In the genomic region with DNA sequence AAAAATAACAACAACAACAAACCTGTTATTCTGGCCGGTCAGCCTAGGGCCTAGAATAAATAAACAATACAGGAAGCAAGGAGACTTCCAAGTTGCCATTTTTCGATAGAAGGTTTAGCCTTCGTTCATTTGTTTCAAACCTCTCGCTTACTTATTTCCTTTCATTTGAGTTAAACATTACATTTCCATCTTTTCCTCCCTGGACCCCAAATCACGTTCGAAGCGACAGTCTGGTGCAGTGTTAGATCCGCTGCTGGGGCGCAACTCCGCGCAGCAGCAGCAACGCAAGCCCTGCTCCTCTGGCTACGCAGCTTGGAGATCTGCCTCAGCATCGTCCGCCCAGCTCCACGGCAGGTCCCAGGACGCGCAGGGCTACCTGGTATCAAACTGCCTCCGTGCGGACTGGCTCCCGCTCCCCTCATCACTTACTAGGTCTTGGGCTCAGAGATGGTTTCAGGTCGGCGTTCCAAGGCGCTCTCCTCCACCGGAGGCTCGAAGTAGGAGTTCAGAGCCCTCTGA, we compare ENCODE assay signal across 8 cellular contexts. TPM values are rescaled to one million over a fixed set of nuclear protein-coding genes. Genes with fewer than 3 reads are reported as not detected.
A peak's percentile ranks its signal among the peaks of the same experiment; 100 is the strongest.
DNase-seq lines count a peak whose midpoint lies in the region; ATAC-seq and TF ChIP-seq lines count a peak whose summit lies in the region.

No MANE protein-coding gene starts in this region.

- no peaks in the 10 kb centered on the region for H3K9me3 ChIP-seq in muscle layer of colon (ENCODE audit: low read length)
- no peaks in the 10 kb centered on the region for H3K9me3 ChIP-seq in thymus (ENCODE audit: control insufficient read depth)

- H3K27ac Mint-ChIP-seq in activated CD4-positive, alpha-beta T cell treated with anti-CD3 and anti-CD28 coated beads, Interleukin-2, amount 10 ng/mL, durations not matched to agents 24 days and 14 days = peak overlapping the region; percentile 98

- H3K4me1 Mint-ChIP-seq in activated CD4-positive, alpha-beta T cell treated with anti-CD3 and anti-CD28 coated beads, Interleukin-2, amount 10 ng/mL, durations not matched to agents 24 days and 14 days = peaks cover 36% of the 10 kb centered on the region

- peaks cover 56% of the 10 kb centered on the region for H3K36me3 Mint-ChIP-seq in activated CD4-positive, alpha-beta T cell treated with anti-CD3 and anti-CD28 coated beads, Interleukin-2, amount 10 ng/mL, durations not matched to agents 24 days and 14 days (ENCODE audit: low read depth)

- H3K27me3 Mint-ChIP-seq in activated CD4-positive, alpha-beta T cell treated with anti-CD3 and anti-CD28 coated beads, Interleukin-2, amount 10 ng/mL, durations not matched to agents 24 days and 14 days = no peaks in the 10 kb centered on the region

- DNase-seq in DMS79 treated with DMSO at 0.1 percent for 48 hours (lab: John Stamatoyannopoulos, UW) = peak; percentile 48
- peak; percentile 47 for DNase-seq in HPDE6-E6E7 (ENCODE audit: extremely low spot score)
- no peak for DNase-seq in activated CD4-positive, alpha-beta T cell treated with anti-CD3 and anti-CD28 coated beads, Interleukin-2, amount 10 ng/mL, durations not matched to agents 24 days and 14 days
- peak; percentile 73 to 84 for DNase-seq in erythroblast (lab: John Stamatoyannopoulos, UW)
- no peak for DNase-seq in cortex of kidney (lab: John Stamatoyannopoulos, UW)

- peaks cover 4% of the 10 kb centered on the region for H3K9me3 Mint-ChIP-seq in activated CD4-positive, alpha-beta T cell treated with anti-CD3 and anti-CD28 coated beads, Interleukin-2, amount 10 ng/mL, durations not matched to agents 24 days and 14 days

- H3K4me3 ChIP-seq in muscle layer of colon (ENCODE audit: low read depth in 1 of 2, low read length in 2 of 2) (peak overlapping the region; percentile 97 to 100), thymus (ENCODE audit: low read length) (peak overlapping the region; percentile 97)

- under 1% methylated on average over 26 of the region's 26 CpGs for WGBS in thymus

- no peak for TF ChIP-seq POLR2A in erythroblast (IDR thresholded peaks at IDR 0.05; ENCODE audit: low read length)

- H3K27me3 ChIP-seq in muscle layer of colon (ENCODE audit: control insufficient read depth in 1 of 2, insufficient read depth in 2 of 2, low read length in 2 of 2) (no peaks in the 10 kb centered on the region), thymus (ENCODE audit: control insufficient read depth, insufficient read depth) (no peaks in the 10 kb centered on the region)

- intact Hi-C loops in activated CD4-positive, alpha-beta T cell treated with anti-CD3 and anti-CD28 coated beads, Interleukin-2, amount 10 ng/mL, durations not matched to agents 24 days and 14 days (cut with micrococcal nuclease) = loop anchor here (1.0 to 5.0 kb wide), 5 partner anchors 19 to 109 kb away; partner anchors contain the start of genes GMNN and KIAA0319

- H3K4me3 Mint-ChIP-seq in activated CD4-positive, alpha-beta T cell treated with anti-CD3 and anti-CD28 coated beads, Interleukin-2, amount 10 ng/mL, durations not matched to agents 24 days and 14 days = peak overlapping the region; percentile 90

- H3K27ac ChIP-seq in muscle layer of colon (ENCODE audit: low read depth, low read length) (peak overlapping the region; percentile 95), thymus (ENCODE audit: low read depth) (peak overlapping the region; percentile 94)

- peak overlapping the region; percentile 94 for H3K9ac ChIP-seq in muscle layer of colon (ENCODE audit: low read length)

- peak; percentile 32 for ATAC-seq in GM21381 (IDR thresholded peaks at IDR 0.05; ENCODE audit: unreplicated experiment)

- H3K4me1 ChIP-seq in muscle layer of colon (ENCODE audit: insufficient read depth, low read length) (peaks cover 24% of the 10 kb centered on the region), thymus (ENCODE audit: control insufficient read depth, insufficient read depth, low read length) (peaks cover 16% of the 10 kb centered on the region)

- peaks cover 14% of the 10 kb centered on the region for H3K36me3 ChIP-seq in muscle layer of colon (ENCODE audit: insufficient read depth, low read length)
- H3K36me3 ChIP-seq in thymus (ENCODE audit: control insufficient read depth, insufficient read depth) = peaks cover 10% of the 10 kb centered on the region

RNA-seq across cellular contexts. Expression of gene TDP2, which starts 0.5 kb away (rescaled TPM):
- 45.3 and 45.9 TPM in 2 replicates for total RNA-seq in activated CD4-positive, alpha-beta T cell treated with anti-CD3 and anti-CD28 coated beads, Interleukin-2, amount 10 ng/mL, durations not matched to agents 24 days and 14 days
- polyA plus RNA-seq in thymus = 69.9 TPM

RNA-seq across cellular contexts. Expression of gene ACOT13, which starts 0.7 kb away (rescaled TPM):
- total RNA-seq in activated CD4-positive, alpha-beta T cell treated with anti-CD3 and anti-CD28 coated beads, Interleukin-2, amount 10 ng/mL, durations not matched to agents 24 days and 14 days = 25.3 and 30.0 TPM in 2 replicates
- polyA plus RNA-seq in thymus = 29.4 TPM

RNA-seq across cellular contexts. Expression of gene KIAA0319, which starts 20.2 kb away (rescaled TPM):
- total RNA-seq in activated CD4-positive, alpha-beta T cell treated with anti-CD3 and anti-CD28 coated beads, Interleukin-2, amount 10 ng/mL, durations not matched to agents 24 days and 14 days = 0.02 TPM in 1 of 2 replicates, not detected in the other
- 0.23 TPM for polyA plus RNA-seq in thymus

RNA-seq across cellular contexts. Expression of gene C6orf62, which starts 52.8 kb away (rescaled TPM):
- total RNA-seq in activated CD4-positive, alpha-beta T cell treated with anti-CD3 and anti-CD28 coated beads, Interleukin-2, amount 10 ng/mL, durations not matched to agents 24 days and 14 days = 113 and 118 TPM in 2 replicates
- polyA plus RNA-seq in thymus = 178 TPM

Comparison
In these comparisons a context has a peak if more than half of its experiments do, and no peak if none do; other contexts are left out.
1. DNase-seq: peak in DMS79 treated with DMSO at 0.1 percent for 48 hours (single experiment), HPDE6-E6E7 (single experiment) and erythroblast (2 of 2); none in activated CD4-positive, alpha-beta T cell treated with anti-CD3 and anti-CD28 coated beads, Interleukin-2, amount 10 ng/mL, durations not matched to agents 24 days and 14 days (single experiment) and cortex of kidney (single experiment).